In the genomic region with DNA sequence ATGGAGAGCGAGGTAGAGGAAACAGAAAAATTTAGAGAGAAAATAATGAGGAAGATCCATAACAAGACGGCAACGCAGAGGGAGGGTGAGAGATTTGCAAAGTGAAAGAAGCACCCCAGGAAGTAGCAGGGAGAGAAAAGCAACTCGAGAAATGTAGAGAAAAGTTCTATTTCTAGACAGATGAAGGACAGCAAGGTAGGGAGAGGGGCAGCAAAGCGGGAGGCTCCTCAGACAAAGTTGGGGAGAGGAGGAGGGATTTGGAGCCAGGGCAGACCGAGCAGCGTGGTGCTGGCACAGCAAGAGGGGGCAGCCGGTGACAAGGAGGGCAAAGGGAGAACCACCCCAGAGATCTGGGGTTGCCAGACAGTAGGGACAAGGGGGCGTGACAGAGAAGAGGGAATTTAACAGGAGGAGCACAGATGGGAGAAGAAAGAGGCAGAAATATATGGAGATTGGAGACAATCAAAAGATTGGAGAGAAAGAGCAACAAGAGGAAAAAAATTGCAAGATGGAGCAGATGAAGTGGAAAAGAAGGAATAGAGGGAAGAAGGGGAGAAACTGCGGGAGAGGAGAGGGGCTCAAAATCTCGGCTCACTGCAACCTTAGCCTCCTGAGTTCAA, we compare ENCODE assay signal across 8 cellular contexts. TPM values are rescaled to one million over a fixed set of nuclear protein-coding genes. Genes with fewer than 3 reads are reported as not detected.
DNase-seq lines count a peak whose midpoint lies in the region; ATAC-seq and TF ChIP-seq lines count a peak whose summit lies in the region.

No MANE protein-coding gene starts in this region.

- peaks cover 8% of the 10 kb centered on the region for H3K9me3 Mint-ChIP-seq in progenitor cell of endocrine pancreas (ENCODE audit: low read depth)

- H3K4me1 Mint-ChIP-seq in progenitor cell of endocrine pancreas (ENCODE audit: low read depth) = peaks cover 18% of the 10 kb centered on the region

- peak overlapping the region; percentile 89 for H3K27ac ChIP-seq in foreskin keratinocyte

- H3K27me3 ChIP-seq in foreskin keratinocyte = no peaks in the 10 kb centered on the region

- H3K36me3 Mint-ChIP-seq in progenitor cell of endocrine pancreas (ENCODE audit: insufficient read depth) = peaks cover 26% of the 10 kb centered on the region

- no peak for TF ChIP-seq CTCF in foreskin keratinocyte (conservative IDR thresholded peaks at IDR 0.05)
- no peak for TF ChIP-seq CTCF in progenitor cell of endocrine pancreas (IDR thresholded peaks at IDR 0.05; ENCODE audit: unreplicated experiment)

- H3K27ac Mint-ChIP-seq in progenitor cell of endocrine pancreas = peak overlapping the region; percentile 99

- H3K27me3 Mint-ChIP-seq in progenitor cell of endocrine pancreas = no peaks in the 10 kb centered on the region

- H3K4me3 Mint-ChIP-seq in progenitor cell of endocrine pancreas (ENCODE audit: low read depth) = peak overlapping the region; percentile 100

- no peak for ATAC-seq in foreskin keratinocyte
- ATAC-seq in HG03159 (IDR thresholded peaks at IDR 0.05; ENCODE audit: unreplicated experiment) = no peak

- in situ Hi-C loops in G401 (cut with HindIII; ENCODE audit: low sequenced_read_pairs) = no loop called here

- DNase-seq in G401 (ENCODE audit: low spot score) (peak; percentile 1), HT1080 (ENCODE audit: low read depth) (peak; percentile 4), foreskin keratinocyte (no peak), progenitor cell of endocrine pancreas (ENCODE audit: low spot score, unreplicated experiment) (no peak), NCI-H1048 (lab: John Stamatoyannopoulos, UW) (no peak), NCI-H2196 (lab: John Stamatoyannopoulos, UW; ENCODE audit: unreplicated experiment) (no peak)
- peak; percentile 5 to 16 for DNase-seq in activated CD4-positive, alpha-beta T cell treated with anti-CD3 and anti-CD28 coated beads, Interleukin-2, amount 50 U/mL, for 48 hours

- H3K4me1 ChIP-seq in foreskin keratinocyte = no peaks in the 10 kb centered on the region

RNA-seq across cellular contexts. Expression of a gene that starts 1.0 kb away (rescaled TPM):
- total RNA-seq in G401 (2014; rRNA removed; shearing (Covaris generic)) = 5.6 and 6.8 TPM in 2 replicates
- total RNA-seq in HT1080 (2014; rRNA removed; shearing (Covaris generic)) = 8.8 and 8.9 TPM in 2 replicates
- polyA plus RNA-seq in HT1080 (2015; cell fraction: cytosol; rRNA removed) = 6.0 and 6.2 TPM in 2 replicates
- polyA plus RNA-seq in HT1080 (2015; cell fraction: nucleus; rRNA removed) = 8.9 and 9.5 TPM in 2 replicates
- total RNA-seq in foreskin keratinocyte (8.1 and 13.1 TPM in 2 replicates), progenitor cell of endocrine pancreas (27.1 and 29.4 TPM in 2 replicates)
- polyA plus RNA-seq in foreskin keratinocyte = 2.7 and 3.6 TPM in 2 replicates

RNA-seq across cellular contexts. Expression of a gene that starts 26.6 kb away (rescaled TPM):
- 4.9 and 9.1 TPM in 2 replicates for total RNA-seq in G401 (2014; rRNA removed; shearing (Covaris generic))
- total RNA-seq in HT1080 (2014; rRNA removed; shearing (Covaris generic)) = 8.7 and 9.8 TPM in 2 replicates
- 4.3 and 4.7 TPM in 2 replicates for polyA plus RNA-seq in HT1080 (2015; cell fraction: cytosol; rRNA removed)
- 7.0 and 11.8 TPM in 2 replicates for polyA plus RNA-seq in HT1080 (2015; cell fraction: nucleus; rRNA removed)
- total RNA-seq in foreskin keratinocyte (11.1 and 11.8 TPM in 2 replicates), progenitor cell of endocrine pancreas (25.7 and 27.2 TPM in 2 replicates)
- 8.1 and 8.4 TPM in 2 replicates for polyA plus RNA-seq in foreskin keratinocyte

Comparison
In these comparisons a context has a peak if more than half of its experiments do, and no peak if none do; other contexts are left out.
1. DNase-seq: peak in G401 (single experiment), HT1080 (single experiment) and activated CD4-positive, alpha-beta T cell treated with anti-CD3 and anti-CD28 coated beads, Interleukin-2, amount 50 U/mL, for 48 hours (2 of 2); none in foreskin keratinocyte (0 of 2), progenitor cell of endocrine pancreas (single experiment), NCI-H1048 (single experiment) and NCI-H2196 (single experiment).